30 cellular contexts compared by ENCODE assay signal in genomic region chr2:218902427-218902826, GRCh38. TPM values are rescaled to one million over a fixed set of nuclear protein-coding genes. Genes with fewer than 3 reads are reported as not detected.
DNase-seq lines count a peak whose midpoint lies in the region; ATAC-seq, FAIRE-seq and TF ChIP-seq lines count a peak whose summit lies in the region.
"Had no signal": no experiment of that assay in that cellular context is flagged by ENCODE, and none has a peak within 500 bp of the region (broad histone marks: within the 10 kb centered on the region; RNA-seq: fewer than 3 reads in every experiment).

No MANE protein-coding gene starts in this region.

- H3K23ac ChIP-seq in trophoblast cell (ENCODE audit: low read length): no peak overlapping the region

- H4K12ac ChIP-seq in trophoblast cell (ENCODE audit: low read depth, low read length): no peak overlapping the region

- H3K27ac ChIP-seq in HepG2 (ENCODE audit: extremely low read length, insufficient read depth, low read length) (no peak overlapping the region), right lobe of liver (no peak overlapping the region), HEK293 (ENCODE audit: extremely low read depth, low read depth, low read length) (no peak overlapping the region), trophoblast cell (ENCODE audit: low read depth, low read length) (no peak overlapping the region), testis (no peak overlapping the region)
- H3K27ac ChIP-seq: 22Rv1, A549, BLaER1 had no signal

- DNase-seq in HepG2 (ENCODE audit: low spot score) (no peak), right lobe of liver (no peak), SK-MEL-5 (ENCODE audit: low read depth, low spot score) (peak; percentile 32), trophoblast cell (peak; percentile 30 to 76), amniotic stem cell (lab: John Stamatoyannopoulos, UW) (no peak), testis (no peak), ACHN (no peak)
- DNase-seq: BE2C; C1 segment of cervical spinal cord; CD4-positive, alpha-beta memory T cell; CD4-positive, CD25-positive, alpha-beta regulatory T cell; CD8-positive, alpha-beta memory T cell; COR-L47; DMS 273 treated with DMSO at 0.1 percent for 48 hours; DMS153; DMS53; DMS79; DND-41; EL; GDM1 had no signal

- no peak overlapping the region for H4K91ac ChIP-seq in trophoblast cell (ENCODE audit: low read depth, low read length)

- H3K4ac ChIP-seq in trophoblast cell (ENCODE audit: low read depth, low read length): no peak overlapping the region

- H2BK5ac ChIP-seq in trophoblast cell (ENCODE audit: low read depth, low read length, poor library complexity): no peak overlapping the region

- H4K8ac ChIP-seq in trophoblast cell (ENCODE audit: low read depth, low read length): no peak overlapping the region

- in situ Hi-C loops in HepG2 (cut with HindIII; ENCODE audit: extremely low pct_ligation_motif_present, low pct_unique_long_range_greater_than_20kb) (no loop called here), SK-MEL-5 (cut with HindIII; ENCODE audit: low pct_unique_long_range_greater_than_20kb, low sequenced_read_pairs) (no loop called here), ACHN (cut with HindIII; ENCODE audit: low pct_ligation_motif_present, low pct_unique_long_range_greater_than_20kb, low sequenced_read_pairs) (no loop called here)

- BruUV-seq in HepG2 (replicated peaks; lab: Mats Ljungman, UMichigan): no TSS peak

- TF ChIP-seq EP300 in HepG2 (IDR thresholded peaks at IDR 0.05; ENCODE audit: low read depth in 2 of 2, low read length in 2 of 2) (no peak), HepG2 (CRISPR knock-in tag; IDR thresholded peaks at IDR 0.05; ENCODE audit: borderline replicate concordance) (no peak)

- CTCF ChIA-PET in HepG2 (lab: Yijun Ruan, JAX; ENCODE audit: low intra/inter-chr PET ratio, low total read pairs) (no interaction called here), HEK293 (lab: Yijun Ruan, JAX) (interaction anchor here (0.7 to 17.9 kb wide), 6 partner anchors 10 to 180 kb away, joined by 3 to 552 read pairs (median 4); partner anchors contain the start of gene WNT10A)

- H3K4me1 ChIP-seq in HepG2 (ENCODE audit: insufficient read depth, low read length) (peaks cover 21% of the 10 kb centered on the region), right lobe of liver (peaks cover 0 to 8% (median 0%) of the 10 kb centered on the region in 4 donors), HEK293 (ENCODE audit: control insufficient read depth, insufficient read depth, low read length) (no peaks in the 10 kb centered on the region; the same call in 1 of the 2 replicates), trophoblast cell (ENCODE audit: control insufficient read depth in 1 of 2, insufficient read depth in 2 of 2, low read length in 2 of 2) (peaks cover 4 to 6% of the 10 kb centered on the region in 2 experiments), testis (peaks cover 10% of the 10 kb centered on the region)

- intact Hi-C loops in HepG2 (cut with micrococcal nuclease; ENCODE audit: unreplicated experiment): no loop called here
- intact Hi-C loops in right lobe of liver (cut with DNase I): no loop called here
- intact Hi-C loops in testis (cut with DNase I; ENCODE audit: low total_unique reads): no loop called here

- ATAC-seq in HepG2 (no peak), right lobe of liver (no peak)
- ATAC-seq: A549, GM12878 had no signal

- H4K20me1 ChIP-seq in HepG2 (ENCODE audit: insufficient read depth, low read length): no peaks in the 10 kb centered on the region

- TF ChIP-seq CTCF in HepG2 (CRISPR knock-in tag; IDR thresholded peaks at IDR 0.05) (no peak), right lobe of liver (IDR thresholded peaks at IDR 0.05) (no peak), HEK293 (tag by site-specific recombination; IDR thresholded peaks at IDR 0.05) (no peak), testis (IDR thresholded peaks at IDR 0.05) (no peak)

- H3K4me3 ChIP-seq in HepG2 (replicated peaks in 1 of 3; ENCODE audit: insufficient read depth in 1 of 3, low read depth in 2 of 3, low read length in 3 of 3) (no peak overlapping the region), right lobe of liver (no peak overlapping the region), HEK293 (ENCODE audit: low read depth, low read length) (no peak overlapping the region), trophoblast cell (ENCODE audit: low read depth, low read length) (no peak overlapping the region), testis (no peak overlapping the region)
- H3K4me3 ChIP-seq: A549, BLaER1, GM12878 had no signal

- H3K9me3 ChIP-seq in HepG2 (ENCODE audit: low read length) (no peaks in the 10 kb centered on the region), right lobe of liver (no peaks in the 10 kb centered on the region), HEK293 (ENCODE audit: control insufficient read depth, insufficient read depth, low read depth, low read length) (no peaks in the 10 kb centered on the region), trophoblast cell (ENCODE audit: insufficient read depth, low read depth, low read length) (peaks cover 4% of the 10 kb centered on the region), testis (no peaks in the 10 kb centered on the region)
- H3K9me3 ChIP-seq: A549, BE2C, BLaER1 had no signal

- POLR2A ChIA-PET in HepG2 (lab: Yijun Ruan, JAX): no interaction called here
- POLR2A ChIA-PET in HEK293 (lab: Yijun Ruan, JAX): no interaction called here

- no peak overlapping the region for H2BK120ac ChIP-seq in trophoblast cell (ENCODE audit: insufficient read depth, low read length, poor library complexity)

- H3K4me2 ChIP-seq in HepG2 (ENCODE audit: low read depth, low read length) (no peak overlapping the region), trophoblast cell (ENCODE audit: low read length) (no peak overlapping the region)
- H3K4me2 ChIP-seq: A549, BLaER1 had no signal

- H3K79me2 ChIP-seq in HepG2 (ENCODE audit: insufficient read depth, low read length) (no peaks in the 10 kb centered on the region), trophoblast cell (ENCODE audit: control insufficient read depth, insufficient read depth, low read length, poor library complexity) (no peaks in the 10 kb centered on the region)

- 32% methylated on average over 4 of the region's 4 CpGs for WGBS in HepG2 (ENCODE audit: low lambda C conversion rate)
- 77% methylated on average over 4 of the region's 4 CpGs for WGBS in right lobe of liver (ENCODE audit: insufficient coverage, low coverage, low lambda C conversion rate, missing lambda C conversion rate)
- WGBS in trophoblast cell (ENCODE audit: extremely low coverage, insufficient coverage, insufficient read length): no CpG with 5 or more reads among the region's 4 CpGs
- WGBS in testis, 2 donors: 86 to 93% methylated on average over 4 of the region's 4 CpGs

- no peak for FAIRE-seq in HepG2 (lab: Jason Lieb, UNC)
- FAIRE-seq: A549, GM12878, GM12892, GM18507 had no signal

- no peak overlapping the region for H3K18ac ChIP-seq in trophoblast cell (ENCODE audit: low read length)

- TF ChIP-seq RAD21 in HepG2 (CRISPR knock-in tag; IDR thresholded peaks at IDR 0.05): no peak

- no peak for TF ChIP-seq POLR2A in HepG2 (IDR thresholded peaks at IDR 0.05; ENCODE audit: insufficient read depth in 1 of 2, low read depth in 2 of 2, low read length in 2 of 2)
- TF ChIP-seq POLR2A in right lobe of liver (IDR thresholded peaks at IDR 0.05): no peak
- TF ChIP-seq POLR2A in testis (IDR thresholded peaks at IDR 0.05): no peak

- H3K79me1 ChIP-seq in trophoblast cell (ENCODE audit: low read length): no peaks in the 10 kb centered on the region

- H3K14ac ChIP-seq in trophoblast cell (ENCODE audit: low read length): no peak overlapping the region

- no peak overlapping the region for H2AFZ ChIP-seq in HepG2 (ENCODE audit: low read length)
- no peak overlapping the region for H2AFZ ChIP-seq in trophoblast cell (ENCODE audit: insufficient read depth, low read length, poor library complexity)

- H3K9ac ChIP-seq in HepG2 (ENCODE audit: insufficient read depth, low read depth, low read length) (no peak overlapping the region), trophoblast cell (ENCODE audit: low read length) (no peak overlapping the region)
- H3K9ac ChIP-seq: BLaER1 had no signal

- H2AK5ac ChIP-seq in trophoblast cell (ENCODE audit: low read length): no peak overlapping the region

- H3K36me3 ChIP-seq in HepG2 (replicated peaks in 1 of 2; ENCODE audit: control insufficient read depth in 1 of 2, insufficient read depth in 2 of 2, low read length in 2 of 2) (no peaks in the 10 kb centered on the region), right lobe of liver (no peaks in the 10 kb centered on the region), HEK293 (ENCODE audit: control insufficient read depth in 2 of 2, insufficient read depth in 1 of 2, low read length in 2 of 2) (no peaks in the 10 kb centered on the region), trophoblast cell (ENCODE audit: control insufficient read depth in 1 of 2, insufficient read depth in 2 of 2, low read length in 2 of 2) (no peaks in the 10 kb centered on the region), testis (ENCODE audit: low read depth, missing control alignments) (no peaks in the 10 kb centered on the region)
- H3K36me3 ChIP-seq: BE2C, BLaER1 had no signal

- H2BK12ac ChIP-seq in trophoblast cell (ENCODE audit: low read length): no peak overlapping the region

- H3K27me3 ChIP-seq in HepG2 (ENCODE audit: control insufficient read depth in 1 of 2, insufficient read depth in 2 of 2, low read length in 2 of 2) (peaks cover 8 to 55% of the 10 kb centered on the region in 2 experiments; a peak in 4 of 5 replicates), right lobe of liver (peaks cover 0 to 27% of the 10 kb centered on the region in 2 donors), trophoblast cell (ENCODE audit: insufficient read depth, low read length) (peaks cover 13% of the 10 kb centered on the region), testis (no peaks in the 10 kb centered on the region)

RNA-seq across cellular contexts. Expression of gene WNT10A, which starts 21.8 kb away (rescaled TPM):
- total RNA-seq in HepG2 (2016; rRNA removed; fragmentation: Illumina TruSeq; extraction: Trizol) (not detected in 2 replicates), right lobe of liver (under 1 TPM in 1 of 6 experiments, not detected in 5; 0.31 TPM), testis (1 to 10 TPM; 1.5 to 2.5 TPM)
- total RNA-seq in HepG2 (2016; cell fraction: cytosol; rRNA removed; fragmentation: Illumina TruSeq; extraction: Trizol; ENCODE audit: low read depth): 0.20 TPM in 1 of 2 replicates, not detected in the other
- not detected in 2 replicates for total RNA-seq in HepG2 (2016; cell fraction: insoluble cytoplasmic fraction; rRNA removed; fragmentation: Illumina TruSeq; extraction: Trizol)
- not detected in 2 replicates for total RNA-seq in HepG2 (2016; cell fraction: membrane; rRNA removed; fragmentation: Illumina TruSeq; extraction: Trizol)
- total RNA-seq in HepG2 (2016; cell fraction: nucleus; rRNA removed; fragmentation: Illumina TruSeq; extraction: Trizol): not detected in 2 replicates
- polyA plus RNA-seq in HepG2 (2011; rRNA removed) (0.03 TPM in 1 of 2 replicates, not detected in the other), testis (ENCODE audit: insufficient read depth, low read depth, low replicate concordance) (2.1 TPM)
- 0.03 TPM in 2 replicates for polyA plus RNA-seq in HepG2 (2011; cell fraction: cytosol; rRNA removed)
- 0.12 TPM in 1 of 2 replicates, not detected in the other for polyA plus RNA-seq in HepG2 (2011; cell fraction: nucleus; rRNA removed)
- not detected in 2 replicates for polyA plus RNA-seq in HepG2 (2012)
- polyA plus RNA-seq in HepG2 (2016; cell fraction: cytosol; fragmentation: Illumina TruSeq; extraction: Trizol; ENCODE audit: low read depth): 0.07 TPM in 1 of 2 replicates, not detected in the other
- not detected in 2 replicates for polyA plus RNA-seq in HepG2 (2016; cell fraction: insoluble cytoplasmic fraction; fragmentation: Illumina TruSeq; extraction: Trizol; ENCODE audit: low read depth)
- not detected in 2 replicates for polyA plus RNA-seq in HepG2 (2016; cell fraction: membrane; fragmentation: Illumina TruSeq; extraction: Trizol; ENCODE audit: low read depth)
- not detected in 2 replicates for polyA plus RNA-seq in HepG2 (2016; cell fraction: nucleus; fragmentation: Illumina TruSeq; extraction: Trizol; ENCODE audit: insufficient read depth, low read depth)
- polyA minus RNA-seq in HepG2 (2011; rRNA and poly(A)+ RNA removed; ENCODE audit: low replicate concordance): 0.05 TPM in 1 of 2 replicates, not detected in the other
- polyA minus RNA-seq in HepG2 (2011; cell fraction: cytosol; rRNA and poly(A)+ RNA removed): not detected in 2 replicates
- polyA minus RNA-seq in HepG2 (2011; cell fraction: nucleus; rRNA and poly(A)+ RNA removed): not detected in 2 replicates
- total RNA-seq in SK-MEL-5 (2014; rRNA removed; shearing (Covaris generic)): 0.05 and 0.11 TPM in 2 replicates
- polyA plus RNA-seq in SK-MEL-5 (2015; cell fraction: cytosol; rRNA removed): 0.19 TPM in 1 of 2 replicates, not detected in the other
- 0.11 TPM in 1 of 2 replicates, not detected in the other for polyA plus RNA-seq in SK-MEL-5 (2015; cell fraction: nucleus; rRNA removed)
- 0.15 and 0.22 TPM in 2 replicates for polyA plus RNA-seq in trophoblast cell (2013)
- polyA plus RNA-seq: A549, AG04450, CD14-positive monocyte had no signal

RNA-seq across cellular contexts. Expression of gene WNT6, which starts 42.8 kb away (rescaled TPM):
- total RNA-seq in HepG2 (2016; rRNA removed; fragmentation: Illumina TruSeq; extraction: Trizol) (0.20 TPM in 1 of 2 replicates, not detected in the other), right lobe of liver (under 1 TPM in 1 of 6 experiments, not detected in 5; 0.25 TPM), testis (10 to 100 TPM in 1 of 2 donors, 1 to 10 TPM in 1; 5.5 to 46.5 TPM)
- not detected in 2 replicates for total RNA-seq in HepG2 (2016; cell fraction: cytosol; rRNA removed; fragmentation: Illumina TruSeq; extraction: Trizol; ENCODE audit: low read depth)
- 0.13 TPM in 1 of 2 replicates, not detected in the other for total RNA-seq in HepG2 (2016; cell fraction: insoluble cytoplasmic fraction; rRNA removed; fragmentation: Illumina TruSeq; extraction: Trizol)
- total RNA-seq in HepG2 (2016; cell fraction: membrane; rRNA removed; fragmentation: Illumina TruSeq; extraction: Trizol): 0.12 TPM in 1 of 2 replicates, not detected in the other
- total RNA-seq in HepG2 (2016; cell fraction: nucleus; rRNA removed; fragmentation: Illumina TruSeq; extraction: Trizol): not detected in 2 replicates
- polyA plus RNA-seq in HepG2 (2011; rRNA removed) (0.09 TPM in 1 of 2 replicates, not detected in the other), testis (ENCODE audit: insufficient read depth, low read depth, low replicate concordance) (2.7 TPM)
- polyA plus RNA-seq in HepG2 (2011; cell fraction: cytosol; rRNA removed): 0.04 and 0.05 TPM in 2 replicates
- 0.28 and 0.42 TPM in 2 replicates for polyA plus RNA-seq in HepG2 (2011; cell fraction: nucleus; rRNA removed)
- polyA plus RNA-seq in HepG2 (2012): not detected in 2 replicates
- polyA plus RNA-seq in HepG2 (2016; cell fraction: cytosol; fragmentation: Illumina TruSeq; extraction: Trizol; ENCODE audit: low read depth): not detected in 2 replicates
- not detected in 2 replicates for polyA plus RNA-seq in HepG2 (2016; cell fraction: insoluble cytoplasmic fraction; fragmentation: Illumina TruSeq; extraction: Trizol; ENCODE audit: low read depth)
- polyA plus RNA-seq in HepG2 (2016; cell fraction: membrane; fragmentation: Illumina TruSeq; extraction: Trizol; ENCODE audit: low read depth): 0.10 TPM in 1 of 2 replicates, not detected in the other
- polyA plus RNA-seq in HepG2 (2016; cell fraction: nucleus; fragmentation: Illumina TruSeq; extraction: Trizol; ENCODE audit: insufficient read depth, low read depth): 0.37 and 0.91 TPM in 2 replicates
- polyA minus RNA-seq in HepG2 (2011; rRNA and poly(A)+ RNA removed; ENCODE audit: low replicate concordance): 0.09 and 0.14 TPM in 2 replicates
- not detected in 2 replicates for polyA minus RNA-seq in HepG2 (2011; cell fraction: cytosol; rRNA and poly(A)+ RNA removed)
- not detected in 2 replicates for polyA minus RNA-seq in HepG2 (2011; cell fraction: nucleus; rRNA and poly(A)+ RNA removed)
- not detected in 2 replicates for total RNA-seq in SK-MEL-5 (2014; rRNA removed; shearing (Covaris generic))
- not detected in 2 replicates for polyA plus RNA-seq in SK-MEL-5 (2015; cell fraction: cytosol; rRNA removed)
- not detected in 2 replicates for polyA plus RNA-seq in SK-MEL-5 (2015; cell fraction: nucleus; rRNA removed)
- polyA plus RNA-seq in trophoblast cell (2013): 22.5 and 23.5 TPM in 2 replicates
- total RNA-seq: A172; CD4-positive, CD25-positive, alpha-beta regulatory T cell had no signal
- polyA plus RNA-seq: AG04450; CD4-positive, alpha-beta memory T cell; CD4-positive, CD25-positive, alpha-beta regulatory T cell had no signal

RNA-seq across cellular contexts. Expression of gene CDK5R2, which starts 57.0 kb away (rescaled TPM):
- total RNA-seq in HepG2 (2016; rRNA removed; fragmentation: Illumina TruSeq; extraction: Trizol) (not detected in 2 replicates), right lobe of liver (not detected), testis (1 to 10 TPM; 1.2 to 1.6 TPM)
- not detected in 2 replicates for total RNA-seq in HepG2 (2016; cell fraction: cytosol; rRNA removed; fragmentation: Illumina TruSeq; extraction: Trizol; ENCODE audit: low read depth)
- total RNA-seq in HepG2 (2016; cell fraction: insoluble cytoplasmic fraction; rRNA removed; fragmentation: Illumina TruSeq; extraction: Trizol): not detected in 2 replicates
- total RNA-seq in HepG2 (2016; cell fraction: membrane; rRNA removed; fragmentation: Illumina TruSeq; extraction: Trizol): not detected in 2 replicates
- not detected in 2 replicates for total RNA-seq in HepG2 (2016; cell fraction: nucleus; rRNA removed; fragmentation: Illumina TruSeq; extraction: Trizol)
- polyA plus RNA-seq in HepG2 (2011; rRNA removed) (not detected in 2 replicates), testis (ENCODE audit: insufficient read depth, low read depth, low replicate concordance) (0.83 TPM)
- polyA plus RNA-seq in HepG2 (2011; cell fraction: cytosol; rRNA removed): 0.03 and 0.04 TPM in 2 replicates
- polyA plus RNA-seq in HepG2 (2011; cell fraction: nucleus; rRNA removed): not detected in 2 replicates
- polyA plus RNA-seq in HepG2 (2012): not detected in 2 replicates
- polyA plus RNA-seq in HepG2 (2016; cell fraction: cytosol; fragmentation: Illumina TruSeq; extraction: Trizol; ENCODE audit: low read depth): not detected in 2 replicates
- polyA plus RNA-seq in HepG2 (2016; cell fraction: insoluble cytoplasmic fraction; fragmentation: Illumina TruSeq; extraction: Trizol; ENCODE audit: low read depth): not detected in 2 replicates
- 0.08 TPM in 1 of 2 replicates, not detected in the other for polyA plus RNA-seq in HepG2 (2016; cell fraction: membrane; fragmentation: Illumina TruSeq; extraction: Trizol; ENCODE audit: low read depth)
- polyA plus RNA-seq in HepG2 (2016; cell fraction: nucleus; fragmentation: Illumina TruSeq; extraction: Trizol; ENCODE audit: insufficient read depth, low read depth): not detected in 2 replicates
- polyA minus RNA-seq in HepG2 (2011; rRNA and poly(A)+ RNA removed; ENCODE audit: low replicate concordance): 0.49 TPM in 1 of 2 replicates, not detected in the other
- not detected in 2 replicates for polyA minus RNA-seq in HepG2 (2011; cell fraction: cytosol; rRNA and poly(A)+ RNA removed)
- not detected in 2 replicates for polyA minus RNA-seq in HepG2 (2011; cell fraction: nucleus; rRNA and poly(A)+ RNA removed)
- total RNA-seq in SK-MEL-5 (2014; rRNA removed; shearing (Covaris generic)): 0.08 and 0.24 TPM in 2 replicates
- 0.86 and 1.5 TPM in 2 replicates for polyA plus RNA-seq in SK-MEL-5 (2015; cell fraction: cytosol; rRNA removed)
- polyA plus RNA-seq in SK-MEL-5 (2015; cell fraction: nucleus; rRNA removed): 0.35 and 0.79 TPM in 2 replicates
- polyA plus RNA-seq in trophoblast cell (2013): 0.16 and 0.18 TPM in 2 replicates
- total RNA-seq: CD4-positive, alpha-beta memory T cell; CD4-positive, CD25-positive, alpha-beta regulatory T cell; CD8-positive, alpha-beta memory T cell; GM12878 had no signal
- polyA plus RNA-seq: CD14-positive monocyte; CD4-positive, alpha-beta memory T cell; CD4-positive, CD25-positive, alpha-beta regulatory T cell; CD8-positive, alpha-beta memory T cell; GM12878 had no signal

Comparison
In these comparisons a context has a peak if more than half of its experiments do, and no peak if none do; other contexts are left out.
1. DNase-seq: peak in SK-MEL-5 (single experiment) and trophoblast cell (2 of 2); none in HepG2 (single experiment), right lobe of liver (0 of 3), amniotic stem cell (single experiment), testis (single experiment) and ACHN (single experiment).